16 cellular contexts compared by ENCODE assay signal in genomic region chr7:137642467-137642866, GRCh38.
DNase-seq lines count a peak whose midpoint lies in the region; ATAC-seq and TF ChIP-seq lines count a peak whose summit lies in the region.
"Had no signal": no experiment of that assay in that cellular context is flagged by ENCODE, and none has a peak within 500 bp of the region (broad histone marks: within the 10 kb centered on the region; RNA-seq: fewer than 3 reads in every experiment).

No MANE protein-coding gene starts in this region.

- H3K27me3 ChIP-seq in IMR-90 (ENCODE audit: control insufficient read depth, insufficient read depth, low read length): 0 out of 2 replicates have a peak, but pooled peaks cover 2% of the 10 kb centered on the region
- H3K27me3 ChIP-seq: vagina had no signal

- no peak for TF ChIP-seq RAD21 in IMR-90 (IDR thresholded peaks at IDR 0.05; ENCODE audit: low read length)

- no peak overlapping the region for H3K14ac ChIP-seq in IMR-90 (replicated peaks; ENCODE audit: low read depth, low read length)

- no peak overlapping the region for H3K56ac ChIP-seq in IMR-90 (ENCODE audit: extremely low read depth, insufficient read depth, low read length)

- no peak overlapping the region for H3K9ac ChIP-seq in IMR-90 (ENCODE audit: low read depth, low read length)

- H3K79me1 ChIP-seq in IMR-90 (ENCODE audit: low read depth in 1 of 2, low read length in 2 of 2): no peaks in the 10 kb centered on the region

- H3K18ac ChIP-seq in IMR-90 (ENCODE audit: low read depth, low read length): no peak overlapping the region

- TF ChIP-seq POLR2A in IMR-90 (IDR thresholded peaks at IDR 0.05; ENCODE audit: low read depth, low read length): no peak

- no peaks in the 10 kb centered on the region for H4K20me1 ChIP-seq in IMR-90 (ENCODE audit: insufficient read depth, low read length)

- in situ Hi-C loops in IMR-90 (cut with MboI; ENCODE audit: low sequenced_read_pairs): no loop called here
- in situ Hi-C loops in SK-MEL-5 (cut with HindIII; ENCODE audit: low pct_unique_long_range_greater_than_20kb, low sequenced_read_pairs): no loop called here

- no peak overlapping the region for H2BK20ac ChIP-seq in IMR-90 (ENCODE audit: low read depth, low read length)

- POLR2A ChIA-PET in IMR-90 (lab: Charles Lee; ENCODE audit: unreplicated experiment): no interaction called here

- no peak overlapping the region for H4K91ac ChIP-seq in IMR-90 (ENCODE audit: insufficient read depth, low read depth, low read length)

- intact Hi-C loops in IMR-90 (cut with micrococcal nuclease): no loop called here

- no peak overlapping the region for H2AFZ ChIP-seq in IMR-90 (replicated peaks; ENCODE audit: low read length, poor library complexity)

- peaks cover 7% of the 10 kb centered on the region for H3K4me1 ChIP-seq in IMR-90 (ENCODE audit: control insufficient read depth, insufficient read depth, low read length)
- H3K4me1 ChIP-seq: vagina had no signal

- no peak overlapping the region for H3K4me3 ChIP-seq in IMR-90 (ENCODE audit: insufficient read depth, low read depth, low read length)
- H3K4me3 ChIP-seq in fibroblast of villous mesenchyme (ENCODE audit: low read depth, low read length): no peak overlapping the region
- H3K4me3 ChIP-seq: coronary artery, vagina had no signal

- dilution Hi-C loops in IMR-90 (cut with HindIII; ENCODE audit: low sequenced_read_pairs, unreplicated experiment): no loop called here

- no TSS peak for BruUV-seq in IMR-90 (replicated peaks; lab: Mats Ljungman, UMichigan)

- no peak overlapping the region for H3K27ac ChIP-seq in IMR-90 (ENCODE audit: insufficient read depth, low read length)
- H3K27ac ChIP-seq: coronary artery, vagina had no signal

- H3K23ac ChIP-seq in IMR-90 (ENCODE audit: low read depth, low read length): no peak overlapping the region

- no peak overlapping the region for H4K8ac ChIP-seq in IMR-90 (ENCODE audit: low read depth in 2 of 2, low read length in 2 of 2)

- no CpG with 5 or more reads among the region's 2 CpGs for WGBS in IMR-90 (ENCODE audit: extremely low coverage in 2 of 2, insufficient read length in 1 of 2), 2 experiments

- no peak overlapping the region for H2BK15ac ChIP-seq in IMR-90 (ENCODE audit: low read depth, low read length)

- H2BK120ac ChIP-seq in IMR-90 (ENCODE audit: low read depth, low read length): no peak overlapping the region

- H3K9me1 ChIP-seq in IMR-90 (ENCODE audit: insufficient read depth, low read length): peaks cover 5% of the 10 kb centered on the region

- no peaks in the 10 kb centered on the region for H3K36me3 ChIP-seq in IMR-90 (ENCODE audit: control insufficient read depth, insufficient read depth, low read length)
- H3K36me3 ChIP-seq: vagina had no signal

- no peaks in the 10 kb centered on the region for H3K9me3 ChIP-seq in IMR-90 (ENCODE audit: control insufficient read depth, insufficient read depth, low read length)
- H3K9me3 ChIP-seq: vagina had no signal

- ATAC-seq in IMR-90 (ENCODE audit: low read depth) (peak; percentile 87), GM18520 (IDR thresholded peaks at IDR 0.05; ENCODE audit: unreplicated experiment) (no peak)

- no peak overlapping the region for H2BK5ac ChIP-seq in IMR-90 (ENCODE audit: low read depth, low read length, poor library complexity, severe bottlenecking)

- H3K4ac ChIP-seq in IMR-90 (ENCODE audit: low read depth, low read length): no peak overlapping the region

- H2AK9ac ChIP-seq in IMR-90 (replicated peaks; ENCODE audit: low read depth, low read length, poor library complexity): no peak overlapping the region

- TF ChIP-seq CTCF in IMR-90 (conservative IDR thresholded peaks at IDR 0.05; ENCODE audit: low read depth, low read length) (no peak), fibroblast of villous mesenchyme (IDR thresholded peaks at IDR 0.05; ENCODE audit: insufficient read depth, low read depth, low read length) (no peak)

- no peak overlapping the region for H2AK5ac ChIP-seq in IMR-90 (ENCODE audit: low read depth, low read length)

- no peak overlapping the region for H3K4me2 ChIP-seq in IMR-90 (ENCODE audit: low read depth, low read length)

- CTCF ChIA-PET in IMR-90 (lab: Yijun Ruan, JAX): no interaction called here

- H4K5ac ChIP-seq in IMR-90 (ENCODE audit: low read depth, low read length): no peak overlapping the region

- DNase-seq in CD1c-positive myeloid dendritic cell (ENCODE audit: extremely low spot score): peak; percentile 35
- peak; percentile 69 for DNase-seq in IMR-90
- peak; percentile 82 for DNase-seq in SK-MEL-5 (ENCODE audit: low read depth, low spot score)
- peak; percentile 89 for DNase-seq in fibroblast of villous mesenchyme (ENCODE audit: low read depth)
- DNase-seq in NAMALWA (ENCODE audit: low spot score): no peak
- DNase-seq in kidney tubule cell (ENCODE audit: low spot score): no peak
- no peak for DNase-seq in HuH-7.5 (ENCODE audit: low spot score)
- DNase-seq: activated CD4-positive, alpha-beta T cell treated with anti-CD3 and anti-CD28 coated beads, Interleukin-2, amount 10 ng/mL, durations not matched to agents 7 days and 5 days; activated T-cell treated with anti-CD3 and anti-CD28 coated beads, Interleukin-2, amount 50 U/mL, for 24 hours; CD4-positive, alpha-beta memory T cell; NCI-H1048; NCI-H226; stimulated activated naive CD4-positive, alpha-beta T cell had no signal

TF ChIP-seq in IMR-90, 13 proteins besides CTCF, POLR2A, EP300 and RAD21:
- TF ChIP-seq MAZ (IDR thresholded peaks at IDR 0.05; ENCODE audit: borderline replicate concordance, low read depth, low read length) (no peak), CHD1 (IDR thresholded peaks at IDR 0.05; ENCODE audit: low read depth, low read length) (no peak), SMC3 (IDR thresholded peaks at IDR 0.05; ENCODE audit: low read depth, low read length) (no peak), RCOR1 (IDR thresholded peaks at IDR 0.05; ENCODE audit: insufficient replicate concordance, low read length) (no peak), FOS (IDR thresholded peaks at IDR 0.05; ENCODE audit: low read depth, low read length) (no peak), CEBPB (IDR thresholded peaks at IDR 0.05; ENCODE audit: low read depth, low read length) (no peak), MXI1 (IDR thresholded peaks at IDR 0.05; ENCODE audit: borderline replicate concordance, low read depth, low read length) (no peak), BHLHE40 (IDR thresholded peaks at IDR 0.05; ENCODE audit: low read depth, low read length) (no peak), USF2 (IDR thresholded peaks at IDR 0.05; ENCODE audit: low read depth, low read length) (no peak), ELK1 (IDR thresholded peaks at IDR 0.05; ENCODE audit: borderline replicate concordance, low read depth, low read length) (no peak), NFE2L2 (IDR thresholded peaks at IDR 0.05; ENCODE audit: low read depth, low read length) (no peak), RFX5 (IDR thresholded peaks at IDR 0.05; ENCODE audit: low read depth, low read length) (no peak), MAFK (IDR thresholded peaks at IDR 0.05; ENCODE audit: low read depth, low read length) (no peak)

Comparison
In these comparisons a context has a peak if more than half of its experiments do, and no peak if none do; other contexts are left out.
1. DNase-seq: peak in CD1c-positive myeloid dendritic cell (single experiment), IMR-90 (single experiment), SK-MEL-5 (single experiment) and fibroblast of villous mesenchyme (single experiment); none in NAMALWA (single experiment), kidney tubule cell (single experiment) and HuH-7.5 (single experiment).